ENCODE assay signal across 21 cellular contexts in genomic region chr6:17442196-17442595, GRCh38. TPM values are rescaled to one million over a fixed set of nuclear protein-coding genes. Genes with fewer than 3 reads are reported as not detected.
"Had no signal": no experiment of that assay in that cellular context is flagged by ENCODE, and none has a peak within 500 bp of the region (broad histone marks: within the 10 kb centered on the region; RNA-seq: fewer than 3 reads in every experiment).

No MANE protein-coding gene starts in this region.

- H3K36me3 ChIP-seq: brain microvascular endothelial cell had no signal

- H3K4me2 ChIP-seq: PC-9 had no signal

- DNase-seq: activated CD4-positive, alpha-beta memory T cell treated with anti-CD3 and anti-CD28 coated beads for 36 hours; activated CD4-positive, alpha-beta T cell treated with anti-CD3 and anti-CD28 coated beads, Interleukin-2, amount 10 ng/mL, durations not matched to agents 7 days and 5 days; activated CD4-positive, CD25-positive, alpha-beta regulatory T cell; activated CD8-positive, alpha-beta memory T cell treated with anti-CD3 and anti-CD28 coated beads for 24 hours; activated gamma-delta T cell; activated naive CD4-positive, alpha-beta T cell treated with anti-CD3 and anti-CD28 coated beads, Interleukin-2, amount 10 ng/mL, durations not matched to agents 7 days and 5 days; activated naive CD8-positive, alpha-beta T cell treated with anti-CD3 and anti-CD28 coated beads for 36 hours; activated T-cell treated with anti-CD3 and anti-CD28 coated beads, Interleukin-2, amount 50 U/mL, for 4 hours; brain microvascular endothelial cell; cerebellar nuclear complex; NCI-H1105 treated with DMSO at 0.1 percent for 48 hours; NCI-H1436 treated with DMSO at 0.1 percent for 48 hours; NCI-H187; NCI-H2081; NCI-H510A treated with DMSO at 0.1 percent for 48 hours; NCI-H69; PC-9; T-cell had no signal

- H3K4me3 ChIP-seq: PC-9, SK-N-MC had no signal

- H3K9me3 Mint-ChIP-seq: activated CD4-positive, alpha-beta memory T cell treated with anti-CD3 and anti-CD28 coated beads for 36 hours; activated CD4-positive, alpha-beta T cell treated with anti-CD3 and anti-CD28 coated beads, Interleukin-2, amount 10 ng/mL, durations not matched to agents 7 days and 5 days; activated naive CD4-positive, alpha-beta T cell treated with anti-CD3 and anti-CD28 coated beads, Interleukin-2, amount 10 ng/mL, durations not matched to agents 7 days and 5 days; activated naive CD8-positive, alpha-beta T cell treated with anti-CD3 and anti-CD28 coated beads for 36 hours; activated T-cell treated with anti-CD3 and anti-CD28 coated beads, Interleukin-2, amount 50 U/mL, for 4 hours; T-cell had no signal

- ATAC-seq: activated T-cell treated with anti-CD3 and anti-CD28 coated beads, Interleukin-2, amount 50 U/mL, for 4 hours; T-cell had no signal

- H3K27me3 ChIP-seq: brain microvascular endothelial cell had no signal

- H3K36me3 Mint-ChIP-seq: activated CD4-positive, alpha-beta memory T cell treated with anti-CD3 and anti-CD28 coated beads for 36 hours; activated naive CD4-positive, alpha-beta T cell treated with anti-CD3 and anti-CD28 coated beads, Interleukin-2, amount 10 ng/mL, durations not matched to agents 7 days and 5 days; activated naive CD8-positive, alpha-beta T cell treated with anti-CD3 and anti-CD28 coated beads for 36 hours; T-cell had no signal

- H3K4me1 Mint-ChIP-seq: activated CD4-positive, alpha-beta T cell treated with anti-CD3 and anti-CD28 coated beads, Interleukin-2, amount 10 ng/mL, durations not matched to agents 7 days and 5 days; activated naive CD4-positive, alpha-beta T cell treated with anti-CD3 and anti-CD28 coated beads, Interleukin-2, amount 10 ng/mL, durations not matched to agents 7 days and 5 days; activated naive CD8-positive, alpha-beta T cell treated with anti-CD3 and anti-CD28 coated beads for 36 hours; T-cell had no signal

- H3K27ac ChIP-seq: brain microvascular endothelial cell, PC-9, SK-N-MC, VCaP had no signal

- H3K27ac Mint-ChIP-seq: activated CD4-positive, alpha-beta memory T cell treated with anti-CD3 and anti-CD28 coated beads for 36 hours; activated CD4-positive, alpha-beta T cell treated with anti-CD3 and anti-CD28 coated beads, Interleukin-2, amount 10 ng/mL, durations not matched to agents 7 days and 5 days; activated naive CD4-positive, alpha-beta T cell treated with anti-CD3 and anti-CD28 coated beads, Interleukin-2, amount 10 ng/mL, durations not matched to agents 7 days and 5 days; activated naive CD8-positive, alpha-beta T cell treated with anti-CD3 and anti-CD28 coated beads for 36 hours; T-cell had no signal

- H3K4me3 Mint-ChIP-seq: activated CD4-positive, alpha-beta memory T cell treated with anti-CD3 and anti-CD28 coated beads for 36 hours; activated CD4-positive, alpha-beta T cell treated with anti-CD3 and anti-CD28 coated beads, Interleukin-2, amount 10 ng/mL, durations not matched to agents 7 days and 5 days; activated naive CD4-positive, alpha-beta T cell treated with anti-CD3 and anti-CD28 coated beads, Interleukin-2, amount 10 ng/mL, durations not matched to agents 7 days and 5 days; activated naive CD8-positive, alpha-beta T cell treated with anti-CD3 and anti-CD28 coated beads for 36 hours; activated T-cell treated with anti-CD3 and anti-CD28 coated beads, Interleukin-2, amount 50 U/mL, for 4 hours; T-cell had no signal

- H3K27me3 Mint-ChIP-seq: activated naive CD4-positive, alpha-beta T cell treated with anti-CD3 and anti-CD28 coated beads, Interleukin-2, amount 10 ng/mL, durations not matched to agents 7 days and 5 days; activated naive CD8-positive, alpha-beta T cell treated with anti-CD3 and anti-CD28 coated beads for 36 hours had no signal

RNA-seq across cellular contexts. Expression of gene CAP2, which starts 48.8 kb away (rescaled TPM):
- total RNA-seq: activated CD4-positive, alpha-beta memory T cell treated with anti-CD3 and anti-CD28 coated beads for 36 hours; activated CD4-positive, alpha-beta T cell treated with anti-CD3 and anti-CD28 coated beads, Interleukin-2, amount 10 ng/mL, durations not matched to agents 7 days and 5 days; activated naive CD8-positive, alpha-beta T cell treated with anti-CD3 and anti-CD28 coated beads for 36 hours; activated T-cell treated with anti-CD3 and anti-CD28 coated beads, Interleukin-2, amount 50 U/mL, for 4 hours; T-helper 2 cell treated with Interferon-gamma antibody and Interleukin-4, amounts not matched to agents 100 ng/mL and 5 ng/mL, for 36 hours had no signal
